1 cellular context compared by ENCODE assay signal in the genomic region with DNA sequence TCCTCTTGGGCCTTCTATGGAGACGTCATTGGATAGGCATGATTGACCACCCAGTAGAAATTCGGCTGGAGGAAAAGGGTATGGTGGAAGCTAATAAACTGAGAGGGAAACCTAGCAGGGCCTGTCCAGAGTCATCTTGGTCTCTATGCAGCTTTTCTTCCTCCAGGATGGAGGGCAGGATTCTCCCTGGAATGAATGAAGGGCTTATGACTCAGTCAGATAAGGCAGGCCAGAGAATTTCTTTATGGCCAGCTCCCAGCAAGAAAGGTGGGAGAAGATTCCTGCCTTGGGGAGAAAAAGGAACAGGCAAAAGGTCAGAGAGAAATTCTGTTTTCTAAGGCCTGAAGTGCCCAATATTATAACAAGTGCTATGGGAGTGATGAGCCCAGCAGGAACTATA.
TF ChIP-seq lines count a peak whose summit lies in the region.

No MANE protein-coding gene starts in this region.

TF ChIP-seq in IMR-90, 13 proteins besides CTCF, POLR2A, EP300 and RAD21:
- TF ChIP-seq, protein P1, sequence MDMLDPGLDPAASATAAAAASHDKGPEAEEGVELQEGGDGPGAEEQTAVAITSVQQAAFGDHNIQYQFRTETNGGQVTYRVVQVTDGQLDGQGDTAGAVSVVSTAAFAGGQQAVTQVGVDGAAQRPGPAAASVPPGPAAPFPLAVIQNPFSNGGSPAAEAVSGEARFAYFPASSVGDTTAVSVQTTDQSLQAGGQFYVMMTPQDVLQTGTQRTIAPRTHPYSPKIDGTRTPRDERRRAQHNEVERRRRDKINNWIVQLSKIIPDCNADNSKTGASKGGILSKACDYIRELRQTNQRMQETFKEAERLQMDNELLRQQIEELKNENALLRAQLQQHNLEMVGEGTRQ (IDR thresholded peaks at IDR 0.05; ENCODE audit: low read depth, low read length): no peak
- no peak for TF ChIP-seq CHD1 (IDR thresholded peaks at IDR 0.05; ENCODE audit: low read depth, low read length)
- no peak for TF ChIP-seq SMC3 (IDR thresholded peaks at IDR 0.05; ENCODE audit: low read depth, low read length)
- TF ChIP-seq MAFK (IDR thresholded peaks at IDR 0.05; ENCODE audit: low read depth, low read length): no peak
- TF ChIP-seq FOS (IDR thresholded peaks at IDR 0.05; ENCODE audit: low read depth, low read length): no peak
- no peak for TF ChIP-seq MAZ (IDR thresholded peaks at IDR 0.05; ENCODE audit: borderline replicate concordance, low read depth, low read length)
- TF ChIP-seq BHLHE40 (IDR thresholded peaks at IDR 0.05; ENCODE audit: low read depth, low read length): no peak
- no peak for TF ChIP-seq MXI1 (IDR thresholded peaks at IDR 0.05; ENCODE audit: borderline replicate concordance, low read depth, low read length)
- TF ChIP-seq, protein P2, sequence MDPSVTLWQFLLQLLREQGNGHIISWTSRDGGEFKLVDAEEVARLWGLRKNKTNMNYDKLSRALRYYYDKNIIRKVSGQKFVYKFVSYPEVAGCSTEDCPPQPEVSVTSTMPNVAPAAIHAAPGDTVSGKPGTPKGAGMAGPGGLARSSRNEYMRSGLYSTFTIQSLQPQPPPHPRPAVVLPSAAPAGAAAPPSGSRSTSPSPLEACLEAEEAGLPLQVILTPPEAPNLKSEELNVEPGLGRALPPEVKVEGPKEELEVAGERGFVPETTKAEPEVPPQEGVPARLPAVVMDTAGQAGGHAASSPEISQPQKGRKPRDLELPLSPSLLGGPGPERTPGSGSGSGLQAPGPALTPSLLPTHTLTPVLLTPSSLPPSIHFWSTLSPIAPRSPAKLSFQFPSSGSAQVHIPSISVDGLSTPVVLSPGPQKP (IDR thresholded peaks at IDR 0.05; ENCODE audit: borderline replicate concordance, low read depth, low read length): no peak
- TF ChIP-seq RFX5 (IDR thresholded peaks at IDR 0.05; ENCODE audit: low read depth, low read length): no peak
- no peak for TF ChIP-seq CEBPB (IDR thresholded peaks at IDR 0.05; ENCODE audit: low read depth, low read length)
- TF ChIP-seq NFE2L2 (IDR thresholded peaks at IDR 0.05; ENCODE audit: low read depth, low read length): no peak
- TF ChIP-seq RCOR1 (IDR thresholded peaks at IDR 0.05; ENCODE audit: insufficient replicate concordance, low read length): no peak
